Comparison of ENCODE assay signal across 1 cellular context in the genomic region with DNA sequence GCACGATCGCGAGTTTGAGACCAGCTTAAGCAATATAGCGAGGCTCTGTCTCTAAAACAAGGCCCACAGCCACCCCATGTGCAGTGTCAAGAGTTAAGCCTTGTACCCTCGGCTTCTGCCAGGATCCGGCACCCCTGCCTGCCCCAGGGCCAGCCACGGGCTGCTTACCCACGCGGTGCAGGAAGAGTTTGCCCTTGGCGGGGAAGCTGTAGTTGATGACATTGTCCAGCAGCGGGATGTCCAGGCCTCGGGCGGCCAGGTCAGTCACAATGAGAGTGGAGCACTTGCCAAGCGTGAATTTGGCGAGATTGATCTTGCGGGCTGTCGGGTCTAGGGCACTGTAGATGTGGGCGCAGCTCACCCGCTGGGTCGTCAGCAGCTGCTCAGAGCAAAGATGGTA.
TF ChIP-seq lines count a peak whose summit lies in the region.

No MANE protein-coding gene starts in this region.

TF ChIP-seq in HepG2, 621 proteins besides CTCF, POLR2A, EP300 and RAD21:
- TF ChIP-seq AGO2 (optimal IDR thresholded peaks at IDR 0.05; ENCODE audit: low read depth, low read length) (peak; percentile 30), ZNF510 (CRISPR knock-in tag; IDR thresholded peaks at IDR 0.05; ENCODE audit: low read depth) (no peak), NFYC (CRISPR knock-in tag; IDR thresholded peaks at IDR 0.05) (no peak), ZMYM2 (CRISPR knock-in tag; IDR thresholded peaks at IDR 0.05) (no peak)
